In genomic region chr19:44356383-44357111, GRCh38 we compare ENCODE assay signal across 1 cellular context.
TF ChIP-seq lines count a peak whose summit lies in the region.

ZNF112 (minus strand) TSS chr19:44356680; CDS start chr19:44340539, 16,141 bp downstream.

TF ChIP-seq in HepG2, 621 proteins besides CTCF, POLR2A, EP300 and RAD21 (continued from another document and continues in another):
- no peak for TF ChIP-seq ZNF512 (CRISPR knock-in tag; IDR thresholded peaks at IDR 0.05)
- TF ChIP-seq JDP2 (CRISPR knock-in tag; IDR thresholded peaks at IDR 0.05; ENCODE audit: borderline replicate concordance), result no peak
- peak; percentile 71; the same call in 1 of the 2 replicates for TF ChIP-seq IKZF5 (CRISPR knock-in tag; IDR thresholded peaks at IDR 0.05)
- no peak for TF ChIP-seq KDM1A (CRISPR knock-in tag; IDR thresholded peaks at IDR 0.05)
- no peak for TF ChIP-seq ZNF510 (CRISPR knock-in tag; IDR thresholded peaks at IDR 0.05; ENCODE audit: low read depth)
- TF ChIP-seq ZNF768 (CRISPR knock-in tag; IDR thresholded peaks at IDR 0.05), result no peak
- peak; percentile 41 for TF ChIP-seq ZNF883 (CRISPR knock-in tag; IDR thresholded peaks at IDR 0.05; ENCODE audit: not compliant biosample characterization)
- no peak for TF ChIP-seq ZUFSP (CRISPR knock-in tag; IDR thresholded peaks at IDR 0.05; ENCODE audit: borderline replicate concordance)
- TF ChIP-seq HDAC2 (CRISPR knock-in tag; IDR thresholded peaks at IDR 0.05), result peak; percentile 23; the same call in 1 of the 2 replicates
- TF ChIP-seq MEF2D (CRISPR knock-in tag; IDR thresholded peaks at IDR 0.05), result 0 out of 2 replicates have a peak, but pooled peaks have one; percentile 49
- no peak for TF ChIP-seq ATF4 (CRISPR knock-in tag; IDR thresholded peaks at IDR 0.05)
- no peak for TF ChIP-seq REPIN1 (CRISPR knock-in tag; IDR thresholded peaks at IDR 0.05; ENCODE audit: borderline replicate concordance, low read depth)
- TF ChIP-seq MXD1 (CRISPR knock-in tag; IDR thresholded peaks at IDR 0.05), result no peak
- no peak for TF ChIP-seq CHCHD3 (CRISPR knock-in tag; IDR thresholded peaks at IDR 0.05)
- TF ChIP-seq ZNF674 (CRISPR knock-in tag; IDR thresholded peaks at IDR 0.05; ENCODE audit: low read depth), result no peak
- TF ChIP-seq BRCA1 (CRISPR knock-in tag; IDR thresholded peaks at IDR 0.05), result no peak
- no peak for TF ChIP-seq ZNF276 (CRISPR knock-in tag; IDR thresholded peaks at IDR 0.05; ENCODE audit: low read depth)
- TF ChIP-seq ZNF30 (CRISPR knock-in tag; IDR thresholded peaks at IDR 0.05), result no peak
- TF ChIP-seq ZSCAN21 (CRISPR knock-in tag; IDR thresholded peaks at IDR 0.05; ENCODE audit: borderline replicate concordance), result 0 out of 2 replicates have a peak, but pooled peaks have one; percentile 42
- TF ChIP-seq ZMYM4 (CRISPR knock-in tag; IDR thresholded peaks at IDR 0.05), result peak; percentile 69
- TF ChIP-seq ZNF839 (CRISPR knock-in tag; IDR thresholded peaks at IDR 0.05; ENCODE audit: borderline replicate concordance), result no peak
- TF ChIP-seq PRDM15 (CRISPR knock-in tag; IDR thresholded peaks at IDR 0.05), result no peak; the same call in 1 of the 2 replicates
- no peak for TF ChIP-seq ZBTB33 (CRISPR knock-in tag; IDR thresholded peaks at IDR 0.05)
- no peak for TF ChIP-seq NFE2L2 (IDR thresholded peaks at IDR 0.05; ENCODE audit: low read length)
- TF ChIP-seq SMC3 (IDR thresholded peaks at IDR 0.05; ENCODE audit: low read length), result no peak
- no peak for TF ChIP-seq NR2F6 (IDR thresholded peaks at IDR 0.05)
- TF ChIP-seq NR2F6 (CRISPR knock-in tag; IDR thresholded peaks at IDR 0.05), result 0 out of 2 replicates have a peak, but pooled peaks have one; percentile 34
- no peak for TF ChIP-seq ZNF460 (CRISPR knock-in tag; IDR thresholded peaks at IDR 0.05; ENCODE audit: borderline replicate concordance)
- no peak for TF ChIP-seq ZNF468 (CRISPR knock-in tag; IDR thresholded peaks at IDR 0.05)
- no peak for TF ChIP-seq NONO (IDR thresholded peaks at IDR 0.05)
- TF ChIP-seq NONO (CRISPR knock-in tag; conservative IDR thresholded peaks at IDR 0.05), result no peak; the same call in 1 of the 2 replicates
- TF ChIP-seq ZNF850 (CRISPR knock-in tag; conservative IDR thresholded peaks at IDR 0.05), result no peak
- TF ChIP-seq XBP1 (CRISPR knock-in tag; IDR thresholded peaks at IDR 0.05), result no peak
- no peak for TF ChIP-seq ZXDC (CRISPR knock-in tag; IDR thresholded peaks at IDR 0.05)
- no peak for TF ChIP-seq NBN (conservative IDR thresholded peaks at IDR 0.05)
- no peak for TF ChIP-seq ZNF879 (CRISPR knock-in tag; IDR thresholded peaks at IDR 0.05)
- TF ChIP-seq ZKSCAN5 (CRISPR knock-in tag; IDR thresholded peaks at IDR 0.05), result no peak
- no peak for TF ChIP-seq MXD3 (CRISPR knock-in tag; IDR thresholded peaks at IDR 0.05)
- 0 out of 2 replicates have a peak, but pooled peaks have one; percentile 61 for TF ChIP-seq RNF219 (CRISPR knock-in tag; IDR thresholded peaks at IDR 0.05)
- TF ChIP-seq GABPA (IDR thresholded peaks at IDR 0.05; ENCODE audit: low read depth, low read length), result peak; percentile 89
- peak; percentile 97 for TF ChIP-seq GABPA (CRISPR knock-in tag; IDR thresholded peaks at IDR 0.05; ENCODE audit: low read depth)
- peak; percentile 86 for TF ChIP-seq KMT2B (CRISPR knock-in tag; IDR thresholded peaks at IDR 0.05)
- no peak for TF ChIP-seq KDM5A (IDR thresholded peaks at IDR 0.05; ENCODE audit: borderline replicate concordance, low read length)
- TF ChIP-seq TCF12 (IDR thresholded peaks at IDR 0.05), result no peak
- TF ChIP-seq TCF12 (CRISPR knock-in tag; IDR thresholded peaks at IDR 0.05), result no peak
- TF ChIP-seq FLYWCH1 (CRISPR knock-in tag; IDR thresholded peaks at IDR 0.05), result no peak
